Comparison of ENCODE assay signal across 7 cellular contexts in genomic region chr7:54956865-54957264, GRCh38.
"Had no signal": no experiment of that assay in that cellular context is flagged by ENCODE, and none has a peak within 500 bp of the region (broad histone marks: within the 10 kb centered on the region; RNA-seq: fewer than 3 reads in every experiment).

No MANE protein-coding gene starts in this region.

- DNase-seq: GDM1, GF-D8 had no signal

- FAIRE-seq: G401.6, GM12891, GM12892, GM18507, GM19239 had no signal
